In the genomic region with DNA sequence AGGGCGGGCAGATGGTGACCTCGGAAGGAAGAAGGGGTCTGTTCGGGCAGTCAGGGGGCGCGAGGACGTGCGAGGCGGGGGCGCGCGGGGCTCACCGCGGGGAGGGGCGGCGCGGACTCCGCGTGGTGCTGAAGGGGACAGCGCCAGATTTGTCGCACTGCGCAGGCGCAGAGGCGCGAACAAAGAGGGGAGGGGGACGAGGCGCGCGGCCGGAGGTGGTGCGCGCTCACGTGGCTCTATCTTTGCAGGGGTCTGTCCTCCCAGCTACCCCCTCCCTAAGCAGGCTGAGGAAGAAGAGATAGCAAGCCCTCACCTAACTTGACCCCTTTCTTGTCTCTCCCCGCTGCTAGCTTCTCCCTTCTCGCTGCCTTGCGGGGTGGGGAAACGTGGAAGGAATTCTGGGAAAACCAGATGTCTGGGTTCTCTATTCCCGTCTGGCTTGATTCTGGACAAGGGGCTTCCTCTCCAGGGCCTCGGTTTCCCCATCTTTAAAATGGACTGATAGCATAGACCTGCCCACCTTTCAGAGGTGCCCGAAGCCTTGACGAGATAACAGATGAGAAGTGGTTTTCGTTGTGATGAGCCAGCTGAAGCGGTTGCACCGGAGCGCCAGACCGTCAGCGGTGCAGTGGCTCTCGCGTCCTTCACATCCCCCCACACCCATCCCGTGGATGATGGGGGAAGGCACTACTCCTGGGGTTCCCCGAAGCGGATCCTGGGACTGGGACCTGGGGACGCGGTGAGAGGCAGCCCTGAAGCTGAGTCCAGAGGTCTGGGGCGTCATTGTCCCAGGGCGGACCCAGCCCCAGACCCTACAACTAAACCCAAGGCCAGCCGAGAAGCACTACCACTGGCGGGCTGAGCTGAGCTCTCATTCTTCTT, we compare ENCODE assay signal across 1 cellular context.
TF ChIP-seq lines count a peak whose summit lies in the region.

No MANE protein-coding gene starts in this region.

TF ChIP-seq in GM23338, 12 proteins besides CTCF, POLR2A, EP300 and RAD21 (continued from another document):
- TF ChIP-seq, protein P1, sequence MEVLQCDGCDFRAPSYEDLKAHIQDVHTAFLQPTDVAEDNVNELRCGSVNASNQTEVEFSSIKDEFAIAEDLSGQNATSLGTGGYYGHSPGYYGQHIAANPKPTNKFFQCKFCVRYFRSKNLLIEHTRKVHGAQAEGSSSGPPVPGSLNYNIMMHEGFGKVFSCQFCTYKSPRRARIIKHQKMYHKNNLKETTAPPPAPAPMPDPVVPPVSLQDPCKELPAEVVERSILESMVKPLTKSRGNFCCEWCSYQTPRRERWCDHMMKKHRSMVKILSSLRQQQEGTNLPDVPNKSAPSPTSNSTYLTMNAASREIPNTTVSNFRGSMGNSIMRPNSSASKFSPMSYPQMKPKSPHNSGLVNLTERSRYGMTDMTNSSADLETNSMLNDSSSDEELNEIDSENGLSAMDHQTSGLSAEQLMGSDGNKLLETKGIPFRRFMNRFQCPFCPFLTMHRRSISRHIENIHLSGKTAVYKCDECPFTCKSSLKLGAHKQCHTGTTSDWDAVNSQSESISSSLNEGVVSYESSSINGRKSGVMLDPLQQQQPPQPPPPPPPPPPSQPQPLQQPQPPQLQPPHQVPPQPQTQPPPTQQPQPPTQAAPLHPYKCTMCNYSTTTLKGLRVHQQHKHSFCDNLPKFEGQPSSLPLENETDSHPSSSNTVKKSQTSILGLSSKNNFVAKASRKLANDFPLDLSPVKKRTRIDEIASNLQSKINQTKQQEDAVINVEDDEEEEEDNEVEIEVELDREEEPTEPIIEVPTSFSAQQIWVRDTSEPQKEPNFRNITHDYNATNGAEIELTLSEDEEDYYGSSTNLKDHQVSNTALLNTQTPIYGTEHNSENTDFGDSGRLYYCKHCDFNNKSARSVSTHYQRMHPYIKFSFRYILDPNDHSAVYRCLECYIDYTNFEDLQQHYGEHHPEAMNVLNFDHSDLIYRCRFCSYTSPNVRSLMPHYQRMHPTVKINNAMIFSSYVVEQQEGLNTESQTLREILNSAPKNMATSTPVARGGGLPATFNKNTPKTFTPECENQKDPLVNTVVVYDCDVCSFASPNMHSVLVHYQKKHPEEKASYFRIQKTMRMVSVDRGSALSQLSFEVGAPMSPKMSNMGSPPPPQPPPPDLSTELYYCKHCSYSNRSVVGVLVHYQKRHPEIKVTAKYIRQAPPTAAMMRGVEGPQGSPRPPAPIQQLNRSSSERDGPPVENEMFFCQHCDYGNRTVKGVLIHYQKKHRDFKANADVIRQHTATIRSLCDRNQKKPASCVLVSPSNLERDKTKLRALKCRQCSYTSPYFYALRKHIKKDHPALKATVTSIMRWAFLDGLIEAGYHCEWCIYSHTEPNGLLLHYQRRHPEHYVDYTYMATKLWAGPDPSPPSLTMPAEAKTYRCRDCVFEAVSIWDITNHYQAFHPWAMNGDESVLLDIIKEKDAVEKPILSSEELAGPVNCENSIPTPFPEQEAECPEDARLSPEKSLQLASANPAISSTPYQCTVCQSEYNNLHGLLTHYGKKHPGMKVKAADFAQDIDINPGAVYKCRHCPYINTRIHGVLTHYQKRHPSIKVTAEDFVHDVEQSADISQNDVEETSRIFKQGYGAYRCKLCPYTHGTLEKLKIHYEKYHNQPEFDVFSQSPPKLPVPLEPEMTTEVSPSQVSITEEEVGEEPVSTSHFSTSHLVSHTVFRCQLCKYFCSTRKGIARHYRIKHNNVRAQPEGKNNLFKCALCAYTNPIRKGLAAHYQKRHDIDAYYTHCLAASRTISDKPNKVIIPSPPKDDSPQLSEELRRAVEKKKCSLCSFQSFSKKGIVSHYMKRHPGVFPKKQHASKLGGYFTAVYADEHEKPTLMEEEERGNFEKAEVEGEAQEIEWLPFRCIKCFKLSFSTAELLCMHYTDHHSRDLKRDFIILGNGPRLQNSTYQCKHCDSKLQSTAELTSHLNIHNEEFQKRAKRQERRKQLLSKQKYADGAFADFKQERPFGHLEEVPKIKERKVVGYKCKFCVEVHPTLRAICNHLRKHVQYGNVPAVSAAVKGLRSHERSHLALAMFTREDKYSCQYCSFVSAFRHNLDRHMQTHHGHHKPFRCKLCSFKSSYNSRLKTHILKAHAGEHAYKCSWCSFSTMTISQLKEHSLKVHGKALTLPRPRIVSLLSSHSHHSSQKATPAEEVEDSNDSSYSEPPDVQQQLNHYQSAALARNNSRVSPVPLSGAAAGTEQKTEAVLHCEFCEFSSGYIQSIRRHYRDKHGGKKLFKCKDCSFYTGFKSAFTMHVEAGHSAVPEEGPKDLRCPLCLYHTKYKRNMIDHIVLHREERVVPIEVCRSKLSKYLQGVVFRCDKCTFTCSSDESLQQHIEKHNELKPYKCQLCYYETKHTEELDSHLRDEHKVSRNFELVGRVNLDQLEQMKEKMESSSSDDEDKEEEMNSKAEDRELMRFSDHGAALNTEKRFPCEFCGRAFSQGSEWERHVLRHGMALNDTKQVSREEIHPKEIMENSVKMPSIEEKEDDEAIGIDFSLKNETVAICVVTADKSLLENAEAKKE (CRISPR knock-in tag; IDR thresholded peaks at IDR 0.05) = no peak
- TF ChIP-seq, protein P2, sequence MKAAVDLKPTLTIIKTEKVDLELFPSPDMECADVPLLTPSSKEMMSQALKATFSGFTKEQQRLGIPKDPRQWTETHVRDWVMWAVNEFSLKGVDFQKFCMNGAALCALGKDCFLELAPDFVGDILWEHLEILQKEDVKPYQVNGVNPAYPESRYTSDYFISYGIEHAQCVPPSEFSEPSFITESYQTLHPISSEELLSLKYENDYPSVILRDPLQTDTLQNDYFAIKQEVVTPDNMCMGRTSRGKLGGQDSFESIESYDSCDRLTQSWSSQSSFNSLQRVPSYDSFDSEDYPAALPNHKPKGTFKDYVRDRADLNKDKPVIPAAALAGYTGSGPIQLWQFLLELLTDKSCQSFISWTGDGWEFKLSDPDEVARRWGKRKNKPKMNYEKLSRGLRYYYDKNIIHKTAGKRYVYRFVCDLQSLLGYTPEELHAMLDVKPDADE (IDR thresholded peaks at IDR 0.05) = peak; percentile 20; the same call in 1 of the 2 replicates
- TF ChIP-seq ZNF114 (CRISPR knock-in tag; IDR thresholded peaks at IDR 0.05) (no peak), JUNB (IDR thresholded peaks at IDR 0.05; ENCODE audit: unreplicated experiment) (no peak), NANOG (IDR thresholded peaks at IDR 0.05; ENCODE audit: borderline replicate concordance) (no peak)
